In genomic region chr1:118986839-118987430, GRCh38 we compare ENCODE assay signal across 7 cellular contexts. TPM values are rescaled to one million over a fixed set of nuclear protein-coding genes. Genes with fewer than 3 reads are reported as not detected.
DNase-seq lines count a peak whose midpoint lies in the region; TF ChIP-seq lines count a peak whose summit lies in the region.

No MANE protein-coding gene starts in this region.

- H3K9ac ChIP-seq in iPS-15b (ENCODE audit: low read depth, low read length) (no peak overlapping the region), stomach smooth muscle (ENCODE audit: low read length in 2 of 2) (no peak overlapping the region)

- H3K27ac ChIP-seq in stomach smooth muscle (ENCODE audit: low read length) = no peak overlapping the region

- H3K27me3 ChIP-seq in iPS-15b (ENCODE audit: control insufficient read depth, insufficient read depth, low read length) = peaks cover 100% of the 10 kb centered on the region
- H3K27me3 ChIP-seq in stomach smooth muscle (ENCODE audit: control insufficient read depth in 1 of 2, insufficient read depth in 2 of 2, low read length in 2 of 2) = peaks cover 91 to 98% of the 10 kb centered on the region in 2 donors

- H3K4me1 Mint-ChIP-seq in HFFc6 (ENCODE audit: low read depth) = peaks cover 45% of the 10 kb centered on the region
- peaks cover 36% of the 10 kb centered on the region for H3K4me1 Mint-ChIP-seq in activated naive CD8-positive, alpha-beta T cell treated with anti-CD3 and anti-CD28 coated beads for 36 hours

- peak; percentile 41 for DNase-seq in HFFc6
- DNase-seq in activated naive CD8-positive, alpha-beta T cell treated with anti-CD3 and anti-CD28 coated beads for 36 hours = no peak
- DNase-seq in superior temporal gyrus (ENCODE audit: extremely low spot score) = no peak
- DNase-seq in mesenteric fat pad (ENCODE audit: low spot score) = no peak
- DNase-seq in iPS-NIHi7 (ENCODE audit: extremely low spot score) = no peak

- H3K4me1 ChIP-seq in iPS-15b (ENCODE audit: control insufficient read depth, insufficient read depth, low read length) (peaks cover 19% of the 10 kb centered on the region), stomach smooth muscle (ENCODE audit: control insufficient read depth, insufficient read depth, low read length) (peaks cover 21% of the 10 kb centered on the region)

- peaks cover 13% of the 10 kb centered on the region for H3K27me3 Mint-ChIP-seq in HFFc6 (ENCODE audit: insufficient read depth)
- H3K27me3 Mint-ChIP-seq in activated naive CD8-positive, alpha-beta T cell treated with anti-CD3 and anti-CD28 coated beads for 36 hours = peaks cover 99% of the 10 kb centered on the region

- peaks cover 22% of the 10 kb centered on the region for H3K36me3 Mint-ChIP-seq in HFFc6 (ENCODE audit: low read depth)
- peaks cover 19% of the 10 kb centered on the region for H3K36me3 Mint-ChIP-seq in activated naive CD8-positive, alpha-beta T cell treated with anti-CD3 and anti-CD28 coated beads for 36 hours

- peak overlapping the region; percentile 98 for H3K4me3 Mint-ChIP-seq in HFFc6
- peak overlapping the region; percentile 42 for H3K4me3 Mint-ChIP-seq in activated naive CD8-positive, alpha-beta T cell treated with anti-CD3 and anti-CD28 coated beads for 36 hours

- no peaks in the 10 kb centered on the region for H3K36me3 ChIP-seq in iPS-15b (ENCODE audit: control insufficient read depth, insufficient read depth, low read length)
- no peaks in the 10 kb centered on the region for H3K36me3 ChIP-seq in stomach smooth muscle (ENCODE audit: control insufficient read depth in 2 of 2, insufficient read depth in 2 of 2, low read length in 2 of 2)

- no peak for TF ChIP-seq CTCF in HFFc6 (IDR thresholded peaks at IDR 0.05)

- H3K9me3 Mint-ChIP-seq in HFFc6 = peaks cover 6% of the 10 kb centered on the region; the same call in 1 of the 2 replicates
- peaks cover 13% of the 10 kb centered on the region for H3K9me3 Mint-ChIP-seq in activated naive CD8-positive, alpha-beta T cell treated with anti-CD3 and anti-CD28 coated beads for 36 hours

- no peaks in the 10 kb centered on the region for H3K9me3 ChIP-seq in iPS-15b (ENCODE audit: control insufficient read depth, insufficient read depth, low read length)
- H3K9me3 ChIP-seq in stomach smooth muscle (ENCODE audit: control insufficient read depth in 2 of 2, low read length in 2 of 2) = peaks cover 8 to 9% of the 10 kb centered on the region in 2 donors

- peak overlapping the region; percentile 43 for H3K4me3 ChIP-seq in iPS-15b (ENCODE audit: low read depth, low read length)
- peak overlapping the region; percentile 51 to 72 for H3K4me3 ChIP-seq in stomach smooth muscle (ENCODE audit: low read length in 2 of 2)

- peak overlapping the region; percentile 96 for H3K27ac Mint-ChIP-seq in HFFc6
- peak overlapping the region; percentile 48 for H3K27ac Mint-ChIP-seq in activated naive CD8-positive, alpha-beta T cell treated with anti-CD3 and anti-CD28 coated beads for 36 hours

RNA-seq across cellular contexts. Expression of gene TBX15, which starts 1.2 kb away (rescaled TPM):
- total RNA-seq in HFFc6 (2021; fragmentation: NEBNext Ultra II Directional; extraction: Animal tissue kit (Norgen Biotek cat#: 25700)) = 10 to 100 TPM in 3 of 6 experiments, 1 to 10 TPM in 3; 5.3 to 12.2 (median 10.0) TPM
- not detected for total RNA-seq in activated naive CD8-positive, alpha-beta T cell treated with anti-CD3 and anti-CD28 coated beads for 36 hours
- 10.4 TPM for total RNA-seq in mesenteric fat pad

Comparison
In these comparisons a context has a peak if more than half of its experiments do, and no peak if none do; other contexts are left out.
1. RNA of gene TBX15, which starts 1.2 kb away (total RNA-seq): 10.4 TPM in mesenteric fat pad (single experiment) and 5.3 to 12.2 TPM in HFFc6; not detected in activated naive CD8-positive, alpha-beta T cell treated with anti-CD3 and anti-CD28 coated beads for 36 hours; every median in the first group is over 4 times any median in the second.